Comparison of ENCODE assay signal across 8 cellular contexts in genomic region chr1:38527373-38527966, GRCh38.
DNase-seq lines count a peak whose midpoint lies in the region; ATAC-seq, FAIRE-seq and TF ChIP-seq lines count a peak whose summit lies in the region.

No MANE protein-coding gene starts in this region.

- H3K27me3 Mint-ChIP-seq in activated CD4-positive, alpha-beta T cell treated with anti-CD3 and anti-CD28 coated beads, Interleukin-2, amount 10 ng/mL, durations not matched to agents 24 days and 14 days: peaks cover 9% of the 10 kb centered on the region
- peaks cover 0 to 8% (median 5%) of the 10 kb centered on the region in 3 donors for H3K27me3 Mint-ChIP-seq in immature natural killer cell (ENCODE audit: low read depth in 3 of 3)

- intact Hi-C loops in activated CD4-positive, alpha-beta T cell treated with anti-CD3 and anti-CD28 coated beads, Interleukin-2, amount 10 ng/mL, durations not matched to agents 24 days and 14 days (cut with micrococcal nuclease): no loop called here

- peaks cover 21% of the 10 kb centered on the region for H3K4me1 Mint-ChIP-seq in activated CD4-positive, alpha-beta T cell treated with anti-CD3 and anti-CD28 coated beads, Interleukin-2, amount 10 ng/mL, durations not matched to agents 24 days and 14 days
- peaks cover 11 to 12% of the 10 kb centered on the region in 2 donors for H3K4me1 Mint-ChIP-seq in immature natural killer cell

- peaks cover 3% of the 10 kb centered on the region for H3K9me3 Mint-ChIP-seq in activated CD4-positive, alpha-beta T cell treated with anti-CD3 and anti-CD28 coated beads, Interleukin-2, amount 10 ng/mL, durations not matched to agents 24 days and 14 days
- H3K9me3 Mint-ChIP-seq in immature natural killer cell: peaks cover 0 to 2% (median 0%) of the 10 kb centered on the region in 6 donors

- peak; percentile 82 for ATAC-seq in GM19328 (IDR thresholded peaks at IDR 0.05; ENCODE audit: unreplicated experiment)
- peak; percentile 66 for ATAC-seq in HG03064 (IDR thresholded peaks at IDR 0.05; ENCODE audit: low read depth, unreplicated experiment)
- ATAC-seq in omental fat pad (ENCODE audit: low FRiP score): no peak

- H3K4me3 Mint-ChIP-seq in activated CD4-positive, alpha-beta T cell treated with anti-CD3 and anti-CD28 coated beads, Interleukin-2, amount 10 ng/mL, durations not matched to agents 24 days and 14 days: peak overlapping the region; percentile 63
- peak overlapping the region; percentile 52 to 78 (median 56) for H3K4me3 Mint-ChIP-seq in immature natural killer cell

- no peak for TF ChIP-seq CTCF in omental fat pad (IDR thresholded peaks at IDR 0.05)

- H3K36me3 Mint-ChIP-seq in activated CD4-positive, alpha-beta T cell treated with anti-CD3 and anti-CD28 coated beads, Interleukin-2, amount 10 ng/mL, durations not matched to agents 24 days and 14 days (ENCODE audit: low read depth): no peaks in the 10 kb centered on the region
- H3K36me3 Mint-ChIP-seq in immature natural killer cell: no peaks in the 10 kb centered on the region

- FAIRE-seq in RCC 7860 (lab: Jason Lieb, UNC): no peak

- peak overlapping the region; percentile 86 for H3K27ac Mint-ChIP-seq in activated CD4-positive, alpha-beta T cell treated with anti-CD3 and anti-CD28 coated beads, Interleukin-2, amount 10 ng/mL, durations not matched to agents 24 days and 14 days
- peak overlapping the region; percentile 2 to 84 (median 61) for H3K27ac Mint-ChIP-seq in immature natural killer cell

- peak; percentile 94 for DNase-seq in activated CD4-positive, alpha-beta T cell treated with anti-CD3 and anti-CD28 coated beads, Interleukin-2, amount 10 ng/mL, durations not matched to agents 24 days and 14 days
- peak; percentile 48 to 58 (median 56) for DNase-seq in immature natural killer cell
- DNase-seq in NCI-H1436 (lab: John Stamatoyannopoulos, UW): no peak
- DNase-seq in RCC 7860 (ENCODE audit: low spot score): no peak
- DNase-seq in omental fat pad (ENCODE audit: low spot score): no peak
- DNase-seq in NCI-H748 (lab: John Stamatoyannopoulos, UW; ENCODE audit: unreplicated experiment): no peak

Comparison
In these comparisons a context has a peak if more than half of its experiments do, and no peak if none do; other contexts are left out.
1. DNase-seq: peak in activated CD4-positive, alpha-beta T cell treated with anti-CD3 and anti-CD28 coated beads, Interleukin-2, amount 10 ng/mL, durations not matched to agents 24 days and 14 days (single experiment) and immature natural killer cell (3 of 3); none in NCI-H1436 (single experiment), RCC 7860 (single experiment), omental fat pad (single experiment) and NCI-H748 (single experiment).